11 cellular contexts compared by ENCODE assay signal in genomic region chr12:50824914-50825313, GRCh38. TPM values are rescaled to one million over a fixed set of nuclear protein-coding genes. Genes with fewer than 3 reads are reported as not detected.
DNase-seq lines count a peak whose midpoint lies in the region; ATAC-seq and TF ChIP-seq lines count a peak whose summit lies in the region.
"Had no signal": no experiment of that assay in that cellular context is flagged by ENCODE, and none has a peak within 500 bp of the region (broad histone marks: within the 10 kb centered on the region; RNA-seq: fewer than 3 reads in every experiment).

No MANE protein-coding gene starts in this region.

- H3K4me3 ChIP-seq in IMR-90 (ENCODE audit: insufficient read depth, low read depth, low read length) (no peak overlapping the region), endodermal cell (ENCODE audit: low read length) (no peak overlapping the region)

- POLR2A ChIA-PET in IMR-90 (lab: Charles Lee; ENCODE audit: unreplicated experiment) = interaction anchor here (0.6 kb wide), 2 partner anchors 27 to 54 kb away, joined by 4 to 17 read pairs; no protein-coding TSS in a partner anchor

- no peak overlapping the region for H4K91ac ChIP-seq in IMR-90 (ENCODE audit: insufficient read depth, low read depth, low read length)

- H2AFZ ChIP-seq in IMR-90 (replicated peaks; ENCODE audit: low read length, poor library complexity) = no peak overlapping the region

- H3K4me2 ChIP-seq in IMR-90 (ENCODE audit: low read depth, low read length) = no peak overlapping the region; the same call in 1 of the 2 replicates

- peak overlapping the region; percentile 3; the same call in 1 of the 2 replicates for H3K4ac ChIP-seq in IMR-90 (ENCODE audit: low read depth, low read length)

- no peaks in the 10 kb centered on the region for H4K20me1 ChIP-seq in IMR-90 (ENCODE audit: insufficient read depth, low read length)

- H3K9ac ChIP-seq in IMR-90 (ENCODE audit: low read depth, low read length) (peak overlapping the region; percentile 46; the same call in 1 of the 2 replicates), endodermal cell (ENCODE audit: extremely low read depth, low read length, poor library complexity, severe bottlenecking) (no peak overlapping the region)

- dilution Hi-C loops in IMR-90 (cut with HindIII; ENCODE audit: low sequenced_read_pairs, unreplicated experiment) = no loop called here

- no peak overlapping the region for H2BK5ac ChIP-seq in IMR-90 (ENCODE audit: low read depth, low read length, poor library complexity, severe bottlenecking)

- no peak for TF ChIP-seq CTCF in IMR-90 (conservative IDR thresholded peaks at IDR 0.05; ENCODE audit: low read depth, low read length)
- no peak for TF ChIP-seq CTCF in endodermal cell (conservative IDR thresholded peaks at IDR 0.05)

- peaks cover 2% of the 10 kb centered on the region for H3K4me1 ChIP-seq in IMR-90 (ENCODE audit: control insufficient read depth, insufficient read depth, low read length)
- H3K4me1 ChIP-seq in endodermal cell (ENCODE audit: control insufficient read depth, insufficient read depth, low read length) = no peaks in the 10 kb centered on the region

- CTCF ChIA-PET in IMR-90 (lab: Yijun Ruan, JAX) = interaction anchor here (0.6 to 4.3 kb wide), 5 partner anchors 57 to 523 kb away, joined by 3 to 41 read pairs (median 4); no protein-coding TSS in a partner anchor

- H3K79me1 ChIP-seq in IMR-90 (ENCODE audit: low read depth in 1 of 2, low read length in 2 of 2) = no peaks in the 10 kb centered on the region; a peak in 1 of 4 replicates

- no peak overlapping the region for H3K23ac ChIP-seq in IMR-90 (ENCODE audit: low read depth, low read length)

- H2BK15ac ChIP-seq in IMR-90 (ENCODE audit: low read depth, low read length) = 0 out of 3 replicates have a peak overlapping the region, but pooled peaks have one; percentile 37

- H3K9me3 ChIP-seq in IMR-90 (ENCODE audit: control insufficient read depth, insufficient read depth, low read length) (no peaks in the 10 kb centered on the region), endodermal cell (ENCODE audit: control insufficient read depth, low read length) (no peaks in the 10 kb centered on the region)

- TF ChIP-seq POLR2A in IMR-90 (IDR thresholded peaks at IDR 0.05; ENCODE audit: low read depth, low read length) = no peak

- peak overlapping the region; percentile 18 to 71; a peak in 1 of 4 replicates for H4K8ac ChIP-seq in IMR-90 (ENCODE audit: low read depth in 2 of 2, low read length in 2 of 2)

- no peak overlapping the region for H3K56ac ChIP-seq in IMR-90 (ENCODE audit: extremely low read depth, insufficient read depth, low read length)

- WGBS in IMR-90 (ENCODE audit: extremely low coverage in 2 of 2, insufficient read length in 1 of 2), 2 experiments = 30% methylated on average over 2 of the region's 4 CpGs; no CpG with 5 or more reads in 1 of the 2 experiments
- 67 to 96% methylated on average over 2 to 4 of the region's 4 CpGs for WGBS in endodermal cell (ENCODE audit: insufficient coverage in 1 of 2, insufficient read length in 1 of 2), 2 experiments

- H2AK9ac ChIP-seq in IMR-90 (replicated peaks; ENCODE audit: low read depth, low read length, poor library complexity) = no peak overlapping the region

- BruUV-seq in IMR-90 (replicated peaks; lab: Mats Ljungman, UMichigan) = no TSS peak

- H3K4me3 Mint-ChIP-seq in activated T-helper 1 cell treated with anti-CD3 and anti-CD28 coated beads, Interleukin-12 subunit alpha, Interleukin-12 subunit beta, Interleukin-2, Interleukin-4 antibody, amounts not matched to agents 30 ng/mL and 10 ng/mL and 1 ng/mL, durations not matched to agents 14 hours and 24 hours and 36 hours = no peak overlapping the region
- H3K4me3 Mint-ChIP-seq in immature natural killer cell = no peak overlapping the region
- H3K4me3 Mint-ChIP-seq in stimulated activated naive CD8-positive, alpha-beta T cell treated with anti-CD3 and anti-CD28 coated beads, Interleukin-15, amount 100 ng/mL, for 72 hours = no peak overlapping the region
- H3K4me3 Mint-ChIP-seq in endodermal cell = no peak overlapping the region

- H3K18ac ChIP-seq in IMR-90 (ENCODE audit: low read depth, low read length) = no peak overlapping the region

- 0 out of 2 replicates have a peak overlapping the region, but pooled peaks have one; percentile 16 for H4K5ac ChIP-seq in IMR-90 (ENCODE audit: low read depth, low read length)

- no peak overlapping the region for H3K27ac ChIP-seq in IMR-90 (ENCODE audit: insufficient read depth, low read length)
- H3K27ac ChIP-seq in endodermal cell (ENCODE audit: low read depth, low read length) = no peak overlapping the region
- H3K27ac ChIP-seq: brain microvascular endothelial cell had no signal

- no peaks in the 10 kb centered on the region for H3K9me3 Mint-ChIP-seq in activated T-helper 1 cell treated with anti-CD3 and anti-CD28 coated beads, Interleukin-12 subunit alpha, Interleukin-12 subunit beta, Interleukin-2, Interleukin-4 antibody, amounts not matched to agents 30 ng/mL and 10 ng/mL and 1 ng/mL, durations not matched to agents 14 hours and 24 hours and 36 hours
- H3K9me3 Mint-ChIP-seq in immature natural killer cell (no peaks in the 10 kb centered on the region), endodermal cell (no peaks in the 10 kb centered on the region)
- no peaks in the 10 kb centered on the region for H3K9me3 Mint-ChIP-seq in stimulated activated naive CD8-positive, alpha-beta T cell treated with anti-CD3 and anti-CD28 coated beads, Interleukin-15, amount 100 ng/mL, for 72 hours

- H3K27me3 ChIP-seq in IMR-90 (ENCODE audit: control insufficient read depth, insufficient read depth, low read length) = no peaks in the 10 kb centered on the region
- no peaks in the 10 kb centered on the region for H3K27me3 ChIP-seq in endodermal cell (ENCODE audit: control insufficient read depth, insufficient read depth, low read length, poor library complexity, severe bottlenecking)
- H3K27me3 ChIP-seq: brain microvascular endothelial cell had no signal

- H3K9me1 ChIP-seq in IMR-90 (ENCODE audit: insufficient read depth, low read length) = peaks cover 3% of the 10 kb centered on the region; the same call in 1 of the 2 replicates

- no peak overlapping the region for H2BK120ac ChIP-seq in IMR-90 (ENCODE audit: low read depth, low read length)

- no peaks in the 10 kb centered on the region for H3K36me3 Mint-ChIP-seq in activated T-helper 1 cell treated with anti-CD3 and anti-CD28 coated beads, Interleukin-12 subunit alpha, Interleukin-12 subunit beta, Interleukin-2, Interleukin-4 antibody, amounts not matched to agents 30 ng/mL and 10 ng/mL and 1 ng/mL, durations not matched to agents 14 hours and 24 hours and 36 hours (ENCODE audit: low read depth)
- H3K36me3 Mint-ChIP-seq in immature natural killer cell = no peaks in the 10 kb centered on the region
- H3K36me3 Mint-ChIP-seq in endodermal cell (ENCODE audit: low read depth) = no peaks in the 10 kb centered on the region

- no peak overlapping the region for H3K14ac ChIP-seq in IMR-90 (replicated peaks; ENCODE audit: low read depth, low read length)

- intact Hi-C loops in IMR-90 (cut with micrococcal nuclease) = loop anchor here (1.0 to 5.0 kb wide), 4 partner anchors 60 to 517 kb away; no protein-coding TSS in a partner anchor
- intact Hi-C loops in activated T-helper 1 cell treated with anti-CD3 and anti-CD28 coated beads, Interleukin-12 subunit alpha, Interleukin-12 subunit beta, Interleukin-2, Interleukin-4 antibody, amounts not matched to agents 30 ng/mL and 10 ng/mL and 1 ng/mL, durations not matched to agents 14 hours and 24 hours and 36 hours (cut with micrococcal nuclease) = loop anchor here (1.0 to 5.0 kb wide), 8 partner anchors 48 to 516 kb away; no protein-coding TSS in a partner anchor

- 0 out of 2 replicates have a peak overlapping the region, but pooled peaks have one; percentile 39 for H2BK20ac ChIP-seq in IMR-90 (ENCODE audit: low read depth, low read length)

- peaks cover 10% of the 10 kb centered on the region for H3K4me1 Mint-ChIP-seq in activated T-helper 1 cell treated with anti-CD3 and anti-CD28 coated beads, Interleukin-12 subunit alpha, Interleukin-12 subunit beta, Interleukin-2, Interleukin-4 antibody, amounts not matched to agents 30 ng/mL and 10 ng/mL and 1 ng/mL, durations not matched to agents 14 hours and 24 hours and 36 hours (ENCODE audit: low read depth)
- H3K4me1 Mint-ChIP-seq in immature natural killer cell (peaks cover 6 to 10% of the 10 kb centered on the region in 2 donors), endodermal cell (no peaks in the 10 kb centered on the region)
- H3K4me1 Mint-ChIP-seq in stimulated activated naive CD8-positive, alpha-beta T cell treated with anti-CD3 and anti-CD28 coated beads, Interleukin-15, amount 100 ng/mL, for 72 hours = peaks cover 9% of the 10 kb centered on the region

- in situ Hi-C loops in IMR-90 (cut with MboI; ENCODE audit: low sequenced_read_pairs) = loop anchor here (10.0 kb wide), 2 partner anchors 160 to 520 kb away; partner anchors contain the start of gene CELA1
- in situ Hi-C loops in G401 (cut with HindIII; ENCODE audit: low sequenced_read_pairs) = no loop called here

- DNase-seq in IMR-90 (no peak), immature natural killer cell (no peak), endodermal cell (no peak), NCI-H345 (lab: John Stamatoyannopoulos, UW) (no peak), G401 (ENCODE audit: low spot score) (no peak)
- DNase-seq in activated T-helper 1 cell treated with anti-CD3 and anti-CD28 coated beads, Interleukin-12 subunit alpha, Interleukin-12 subunit beta, Interleukin-2, Interleukin-4 antibody, amounts not matched to agents 30 ng/mL and 10 ng/mL and 1 ng/mL, durations not matched to agents 14 hours and 24 hours and 36 hours (ENCODE audit: low spot score) = no peak
- DNase-seq in stimulated activated naive CD8-positive, alpha-beta T cell treated with anti-CD3 and anti-CD28 coated beads, Interleukin-15, amount 100 ng/mL, for 72 hours = no peak
- DNase-seq: brain microvascular endothelial cell; occipital lobe; stimulated activated CD8-positive, alpha-beta memory T cell treated with anti-CD3 and anti-CD28 coated beads, Interleukin-4, amount 100 ng/mL, for 48 hours had no signal

- no peaks in the 10 kb centered on the region for H3K27me3 Mint-ChIP-seq in activated T-helper 1 cell treated with anti-CD3 and anti-CD28 coated beads, Interleukin-12 subunit alpha, Interleukin-12 subunit beta, Interleukin-2, Interleukin-4 antibody, amounts not matched to agents 30 ng/mL and 10 ng/mL and 1 ng/mL, durations not matched to agents 14 hours and 24 hours and 36 hours (ENCODE audit: insufficient read depth)
- H3K27me3 Mint-ChIP-seq in immature natural killer cell (ENCODE audit: low read depth in 3 of 3) (peaks cover 0 to 3% (median 0%) of the 10 kb centered on the region in 3 donors), endodermal cell (ENCODE audit: insufficient read depth) (no peaks in the 10 kb centered on the region)
- H3K27me3 Mint-ChIP-seq in stimulated activated naive CD8-positive, alpha-beta T cell treated with anti-CD3 and anti-CD28 coated beads, Interleukin-15, amount 100 ng/mL, for 72 hours = no peaks in the 10 kb centered on the region

- ATAC-seq in IMR-90 (ENCODE audit: low read depth) = peak; percentile 51
- no peak for ATAC-seq in stimulated activated naive CD8-positive, alpha-beta T cell treated with anti-CD3 and anti-CD28 coated beads, Interleukin-15, amount 100 ng/mL, for 72 hours

- H3K36me3 ChIP-seq in IMR-90 (ENCODE audit: control insufficient read depth, insufficient read depth, low read length) (no peaks in the 10 kb centered on the region), endodermal cell (ENCODE audit: control insufficient read depth, insufficient read depth, low read length) (peaks cover 5% of the 10 kb centered on the region)
- H3K36me3 ChIP-seq: brain microvascular endothelial cell had no signal

- peak overlapping the region; percentile 69 for H3K27ac Mint-ChIP-seq in activated T-helper 1 cell treated with anti-CD3 and anti-CD28 coated beads, Interleukin-12 subunit alpha, Interleukin-12 subunit beta, Interleukin-2, Interleukin-4 antibody, amounts not matched to agents 30 ng/mL and 10 ng/mL and 1 ng/mL, durations not matched to agents 14 hours and 24 hours and 36 hours
- H3K27ac Mint-ChIP-seq in immature natural killer cell = peak overlapping the region; percentile 47 to 86 (median 78)
- peak overlapping the region; percentile 35 to 87 for H3K27ac Mint-ChIP-seq in stimulated activated naive CD8-positive, alpha-beta T cell treated with anti-CD3 and anti-CD28 coated beads, Interleukin-15, amount 100 ng/mL, for 72 hours
- H3K27ac Mint-ChIP-seq in endodermal cell = no peak overlapping the region

- TF ChIP-seq RAD21 in IMR-90 (IDR thresholded peaks at IDR 0.05; ENCODE audit: low read length) = no peak

- H2AK5ac ChIP-seq in IMR-90 (ENCODE audit: low read depth, low read length) = no peak overlapping the region

RNA-seq across cellular contexts. Expression of gene TMPRSS12, which starts 17.8 kb away (rescaled TPM):
- total RNA-seq in IMR-90 (2012; rRNA removed) (not detected in 2 replicates), endodermal cell (not detected)
- polyA plus RNA-seq in IMR-90 (2012; rRNA removed) (not detected in 2 replicates), immature natural killer cell (not detected)
- not detected in 2 replicates for polyA plus RNA-seq in IMR-90 (2012; cell fraction: cytosol; rRNA removed)
- not detected in 2 replicates for polyA plus RNA-seq in IMR-90 (2012; cell fraction: nucleus; rRNA removed; ENCODE audit: low replicate concordance)
- not detected in 2 replicates for total RNA-seq in activated T-helper 1 cell treated with anti-CD3 and anti-CD28 coated beads, Interleukin-12 subunit alpha, Interleukin-12 subunit beta, Interleukin-2, Interleukin-4 antibody, amounts not matched to agents 30 ng/mL and 10 ng/mL and 1 ng/mL, durations not matched to agents 14 hours and 24 hours and 36 hours
- polyA plus RNA-seq in endodermal cell (2013, experiment 1 of 2) = not detected
- polyA plus RNA-seq in endodermal cell (2013, experiment 2 of 2) = not detected
- total RNA-seq in G401 (2014; rRNA removed; shearing (Covaris generic)) = not detected in 2 replicates
- total RNA-seq: occipital lobe; T-helper 2 cell treated with Interferon-gamma antibody and Interleukin-4, amounts not matched to agents 100 ng/mL and 5 ng/mL, for 36 hours had no signal
